8 cellular contexts compared by ENCODE assay signal in the genomic region with DNA sequence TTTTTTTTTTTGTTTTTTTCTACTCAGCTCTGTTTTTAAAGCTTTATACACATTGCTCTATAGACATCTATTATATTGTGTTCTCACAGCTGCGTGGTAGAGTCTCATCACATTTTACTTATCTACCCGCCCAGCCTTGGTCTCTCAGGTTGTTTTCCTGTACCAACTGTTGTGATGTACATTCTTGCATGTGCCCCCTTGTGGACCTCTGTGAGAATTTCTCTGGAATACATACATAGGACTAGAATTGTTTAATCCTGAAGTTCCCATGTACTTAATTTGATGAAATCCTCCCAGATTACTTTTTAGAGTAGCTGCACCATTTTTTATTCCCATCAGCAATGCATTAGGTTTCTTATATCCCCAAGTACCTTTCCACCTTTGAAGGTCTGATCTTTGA. TPM values are rescaled to one million over a fixed set of nuclear protein-coding genes. Genes with fewer than 3 reads are reported as not detected.
DNase-seq lines count a peak whose midpoint lies in the region; ATAC-seq and TF ChIP-seq lines count a peak whose summit lies in the region.

No MANE protein-coding gene starts in this region.

- no peak overlapping the region for H3K4ac ChIP-seq in mesenchymal stem cell (ENCODE audit: low read depth in 1 of 2, low read length in 2 of 2)

- no peaks in the 10 kb centered on the region for H3K9me2 ChIP-seq in Loucy (replicated peaks; ENCODE audit: low read depth, low read length)

- H2BK12ac ChIP-seq in mesenchymal stem cell (ENCODE audit: low read length in 2 of 2): no peak overlapping the region

- H4K8ac ChIP-seq in mesenchymal stem cell (ENCODE audit: low read length): no peak overlapping the region

- DNase-seq in NCI-H446 (lab: John Stamatoyannopoulos, UW) (peak; percentile 13 to 64), NCI-H446 treated with DMSO at 0.1 percent for 48 hours (lab: John Stamatoyannopoulos, UW) (no peak), amniotic epithelial cell (ENCODE audit: low read depth) (peak; percentile 66), mesenchymal stem cell (peak; percentile 57), vagina (ENCODE audit: extremely low spot score in 2 of 2) (no peak)
- DNase-seq in activated naive CD8-positive, alpha-beta T cell treated with anti-CD3 and anti-CD28 coated beads, Interleukin-2, amount 50 U/mL, for 24 hours: no peak

- WGBS in mesenchymal stem cell: 86% methylated on average over 1 of the region's 2 CpGs

- no peak overlapping the region for H3K18ac ChIP-seq in mesenchymal stem cell (ENCODE audit: low read depth in 1 of 2, low read length in 2 of 2)

- peak; percentile 80 for TF ChIP-seq CTCF in Loucy (conservative IDR thresholded peaks at IDR 0.05; ENCODE audit: low read length)
- TF ChIP-seq CTCF in vagina (IDR thresholded peaks at IDR 0.05): peak in 1 of 3 experiments; percentile 11

- H3K4me2 ChIP-seq in Loucy (ENCODE audit: low read depth, low read length, poor library complexity, severe bottlenecking) (no peak overlapping the region), mesenchymal stem cell (ENCODE audit: low read length, poor library complexity, severe bottlenecking) (no peak overlapping the region)

- no peak overlapping the region for H2AK5ac ChIP-seq in mesenchymal stem cell (ENCODE audit: low read length, severe bottlenecking)

- H3K79me1 ChIP-seq in mesenchymal stem cell (replicated peaks; ENCODE audit: low read length, poor library complexity, severe bottlenecking): no peaks in the 10 kb centered on the region

- no peak overlapping the region for H4K91ac ChIP-seq in mesenchymal stem cell (ENCODE audit: low read length)

- H3K9me3 Mint-ChIP-seq in activated naive CD8-positive, alpha-beta T cell treated with anti-CD3 and anti-CD28 coated beads, Interleukin-2, amount 50 U/mL, for 24 hours: no peaks in the 10 kb centered on the region

- H3K36me3 ChIP-seq in Loucy (ENCODE audit: insufficient read depth, low read length) (no peaks in the 10 kb centered on the region), mesenchymal stem cell (ENCODE audit: control insufficient read depth in 1 of 2, insufficient read depth in 2 of 2, low read depth in 1 of 2, low read length in 2 of 2) (no peaks in the 10 kb centered on the region), vagina (no peaks in the 10 kb centered on the region)

- TF ChIP-seq POLR2A in vagina (IDR thresholded peaks at IDR 0.05): no peak

- H2AFZ ChIP-seq in Loucy (ENCODE audit: low read length) (no peak overlapping the region), mesenchymal stem cell (ENCODE audit: low read depth, low read length) (no peak overlapping the region)

- no peaks in the 10 kb centered on the region for H3K79me2 ChIP-seq in Loucy (ENCODE audit: insufficient read depth, low read length)

- H3K9me3 ChIP-seq in Loucy (ENCODE audit: insufficient read depth, low read depth, low read length): no peaks in the 10 kb centered on the region
- H3K9me3 ChIP-seq in mesenchymal stem cell (ENCODE audit: control insufficient read depth, low read length): no peaks in the 10 kb centered on the region
- H3K9me3 ChIP-seq in vagina: no peaks in the 10 kb centered on the region

- no peaks in the 10 kb centered on the region for H3K36me3 Mint-ChIP-seq in activated naive CD8-positive, alpha-beta T cell treated with anti-CD3 and anti-CD28 coated beads, Interleukin-2, amount 50 U/mL, for 24 hours (ENCODE audit: low read depth)

- no peak overlapping the region for H3K27ac Mint-ChIP-seq in activated naive CD8-positive, alpha-beta T cell treated with anti-CD3 and anti-CD28 coated beads, Interleukin-2, amount 50 U/mL, for 24 hours

- H3K9ac ChIP-seq in Loucy (ENCODE audit: low read depth, low read length, poor library complexity, severe bottlenecking) (no peak overlapping the region), mesenchymal stem cell (ENCODE audit: low read length) (no peak overlapping the region)

- no peaks in the 10 kb centered on the region for H3F3A ChIP-seq in Loucy (ENCODE audit: low read depth)

- H3K4me1 Mint-ChIP-seq in activated naive CD8-positive, alpha-beta T cell treated with anti-CD3 and anti-CD28 coated beads, Interleukin-2, amount 50 U/mL, for 24 hours: no peaks in the 10 kb centered on the region

- H2BK5ac ChIP-seq in mesenchymal stem cell (ENCODE audit: low read depth, low read length, poor library complexity, severe bottlenecking): no peak overlapping the region

- H3K4me3 Mint-ChIP-seq in activated naive CD8-positive, alpha-beta T cell treated with anti-CD3 and anti-CD28 coated beads, Interleukin-2, amount 50 U/mL, for 24 hours: no peak overlapping the region

- no peak overlapping the region for H3K23ac ChIP-seq in mesenchymal stem cell (ENCODE audit: low read length in 2 of 2)

- H3K4me1 ChIP-seq in Loucy (ENCODE audit: insufficient read depth, low read length, poor library complexity, severe bottlenecking) (no peaks in the 10 kb centered on the region), mesenchymal stem cell (ENCODE audit: control insufficient read depth, insufficient read depth, low read depth, low read length) (peaks cover 3% of the 10 kb centered on the region), vagina (no peaks in the 10 kb centered on the region)

- H3K27me3 ChIP-seq in Loucy (ENCODE audit: insufficient read depth, low read length, poor library complexity, severe bottlenecking): no peaks in the 10 kb centered on the region
- H3K27me3 ChIP-seq in mesenchymal stem cell (ENCODE audit: control insufficient read depth in 1 of 2, insufficient read depth in 1 of 2, low read length in 2 of 2): no peaks in the 10 kb centered on the region
- H3K27me3 ChIP-seq in vagina: no peaks in the 10 kb centered on the region

- peaks cover 6% of the 10 kb centered on the region for H3K27me3 Mint-ChIP-seq in activated naive CD8-positive, alpha-beta T cell treated with anti-CD3 and anti-CD28 coated beads, Interleukin-2, amount 50 U/mL, for 24 hours

- H3K27ac ChIP-seq in mesenchymal stem cell (ENCODE audit: low read length, poor library complexity, severe bottlenecking) (no peak overlapping the region), vagina (no peak overlapping the region)

- no peaks in the 10 kb centered on the region for H4K20me1 ChIP-seq in Loucy (ENCODE audit: insufficient read depth, low read length, poor library complexity, severe bottlenecking)

- H3K4me3 ChIP-seq in Loucy (ENCODE audit: low read length, poor library complexity, severe bottlenecking) (no peak overlapping the region), mesenchymal stem cell (ENCODE audit: insufficient read depth in 1 of 2, low read depth in 1 of 2, low read length in 2 of 2) (no peak overlapping the region), vagina (no peak overlapping the region)

- no peak overlapping the region for H2BK15ac ChIP-seq in mesenchymal stem cell (ENCODE audit: low read depth, poor library complexity, severe bottlenecking)

- H2BK120ac ChIP-seq in mesenchymal stem cell (ENCODE audit: low read depth, low read length): no peak overlapping the region

- no peak for ATAC-seq in GM21717 (IDR thresholded peaks at IDR 0.05; ENCODE audit: unreplicated experiment)
- ATAC-seq in activated naive CD8-positive, alpha-beta T cell treated with anti-CD3 and anti-CD28 coated beads, Interleukin-2, amount 50 U/mL, for 24 hours: no peak

- H3K14ac ChIP-seq in mesenchymal stem cell (ENCODE audit: low read length in 2 of 2): no peak overlapping the region

- intact Hi-C loops in vagina (cut with DNase I): no loop called here

RNA-seq across cellular contexts. Expression of gene TINAG, which starts 40.4 kb away (rescaled TPM):
- not detected for polyA plus RNA-seq in mesenchymal stem cell (2013, experiment 1 of 2)
- not detected for polyA plus RNA-seq in mesenchymal stem cell (2013, experiment 2 of 2)
- total RNA-seq in vagina: not detected

Comparison
In these comparisons a context has a peak if more than half of its experiments do, and no peak if none do; other contexts are left out.
1. DNase-seq: peak in NCI-H446 (2 of 2), amniotic epithelial cell (single experiment) and mesenchymal stem cell (single experiment); none in NCI-H446 treated with DMSO at 0.1 percent for 48 hours (single experiment), vagina (0 of 2) and activated naive CD8-positive, alpha-beta T cell treated with anti-CD3 and anti-CD28 coated beads, Interleukin-2, amount 50 U/mL, for 24 hours (single experiment).